Comparison of ENCODE assay signal across 19 cellular contexts in genomic region chr6:44806656-44807055, GRCh38.
"Had no signal": no experiment of that assay in that cellular context is flagged by ENCODE, and none has a peak within 500 bp of the region (broad histone marks: within the 10 kb centered on the region; RNA-seq: fewer than 3 reads in every experiment).

No MANE protein-coding gene starts in this region.

- H3K9me3 Mint-ChIP-seq: activated T-cell treated with anti-CD3 and anti-CD28 coated beads, Interleukin-2, amount 50 U/mL, for 24 hours; immature natural killer cell had no signal

- H3K4me3 Mint-ChIP-seq: activated CD8-positive, alpha-beta memory T cell treated with anti-CD3 and anti-CD28 coated beads, Interleukin-2, amount 10 ng/mL, durations not matched to agents 7 days and 5 days; activated naive CD8-positive, alpha-beta T cell; activated T-cell treated with anti-CD3 and anti-CD28 coated beads, Interleukin-2, amount 50 U/mL, for 24 hours; immature natural killer cell; naive thymus-derived CD4-positive, alpha-beta T cell had no signal

- H3K27me3 Mint-ChIP-seq: activated CD8-positive, alpha-beta memory T cell treated with anti-CD3 and anti-CD28 coated beads, Interleukin-2, amount 10 ng/mL, durations not matched to agents 7 days and 5 days; activated naive CD8-positive, alpha-beta T cell; activated T-cell treated with anti-CD3 and anti-CD28 coated beads, Interleukin-2, amount 50 U/mL, for 24 hours; naive thymus-derived CD4-positive, alpha-beta T cell had no signal

- H3K4me3 ChIP-seq: lung, psoas muscle, sigmoid colon had no signal

- H3K27ac Mint-ChIP-seq: activated CD8-positive, alpha-beta memory T cell treated with anti-CD3 and anti-CD28 coated beads, Interleukin-2, amount 10 ng/mL, durations not matched to agents 7 days and 5 days; activated naive CD8-positive, alpha-beta T cell; activated T-cell treated with anti-CD3 and anti-CD28 coated beads, Interleukin-2, amount 50 U/mL, for 24 hours; immature natural killer cell had no signal

- H3K4me1 ChIP-seq: psoas muscle had no signal

- H3K27ac ChIP-seq: psoas muscle, sigmoid colon had no signal

- H3K9me3 ChIP-seq: psoas muscle, sigmoid colon had no signal

- H3K27me3 ChIP-seq: sigmoid colon had no signal

- DNase-seq: activated CD4-positive, alpha-beta T cell treated with anti-CD3 and anti-CD28 coated beads, Interleukin-2, amount 50 U/mL, for 48 hours; activated CD8-positive, alpha-beta memory T cell treated with anti-CD3 and anti-CD28 coated beads, Interleukin-2, amount 10 ng/mL, durations not matched to agents 7 days and 5 days; activated effector memory CD4-positive, alpha-beta T cell treated with anti-CD3 and anti-CD28 coated beads, Interleukin-2, amount 50 U/mL, for 16 hours; activated T-cell treated with anti-CD3 and anti-CD28 coated beads, Interleukin-2, amount 50 U/mL, for 24 hours; amygdala; cerebellar nuclear complex; dermis blood vessel endothelial cell; glutamatergic neuron; immature natural killer cell; midbrain; naive thymus-derived CD4-positive, alpha-beta T cell; psoas muscle; sigmoid colon; stimulated activated CD4-positive, alpha-beta T cell treated with anti-CD3 and anti-CD28 coated beads, Interleukin-4, amount 100 ng/mL, for 1 hour; stimulated activated CD8-positive, alpha-beta memory T cell treated with anti-CD3 and anti-CD28 coated beads, Interleukin-4, amount 100 ng/mL, for 48 hours; stimulated activated naive CD8-positive, alpha-beta T cell treated with anti-CD3 and anti-CD28 coated beads, Interleukin-15, Interleukin-2, amounts not matched to agents 100 U/mL and 50 U/mL, for 24 hours had no signal

- H3K36me3 ChIP-seq: sigmoid colon had no signal

- ATAC-seq: activated CD4-positive, CD25-positive, alpha-beta regulatory T cell treated with anti-CD3 and anti-CD28 coated beads, Interleukin-2, amount 50 U/mL, for 24 hours; activated CD8-positive, alpha-beta memory T cell treated with anti-CD3 and anti-CD28 coated beads, Interleukin-2, amount 10 ng/mL, durations not matched to agents 7 days and 5 days; naive thymus-derived CD4-positive, alpha-beta T cell; psoas muscle; stimulated activated naive CD8-positive, alpha-beta T cell treated with anti-CD3 and anti-CD28 coated beads, Interleukin-15, Interleukin-2, amounts not matched to agents 100 U/mL and 50 U/mL, for 24 hours had no signal
